Comparison of ENCODE assay signal across 27 cellular contexts in the genomic region with DNA sequence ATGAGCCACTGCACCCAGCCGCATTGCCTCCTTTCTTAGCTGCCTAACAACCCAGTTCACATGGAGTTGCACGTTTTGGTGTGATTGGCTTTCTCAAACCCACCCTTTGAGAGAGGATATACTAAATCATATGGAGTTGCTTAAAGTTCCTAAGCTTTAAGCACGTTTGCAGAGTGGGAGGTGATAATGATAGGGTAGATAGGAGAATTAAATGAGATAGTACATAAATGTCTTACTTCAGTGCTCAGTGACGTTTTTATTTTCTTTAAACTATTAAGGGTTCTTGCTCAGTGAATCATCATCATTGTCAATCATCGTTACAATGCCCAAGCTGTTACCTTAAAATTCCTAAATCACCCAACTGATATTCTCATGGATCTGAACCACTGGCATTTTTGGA. TPM values are rescaled to one million over a fixed set of nuclear protein-coding genes. Genes with fewer than 3 reads are reported as not detected.
DNase-seq lines count a peak whose midpoint lies in the region; ATAC-seq and FAIRE-seq lines count a peak whose summit lies in the region.
"Had no signal": no experiment of that assay in that cellular context is flagged by ENCODE, and none has a peak within 500 bp of the region (broad histone marks: within the 10 kb centered on the region; RNA-seq: fewer than 3 reads in every experiment).

No MANE protein-coding gene starts in this region.

- no peak for FAIRE-seq in small intestine (lab: Jason Lieb, UNC)
- FAIRE-seq: colon, frontal cortex, GM12891 had no signal

- H3K27me3 ChIP-seq in small intestine (ENCODE audit: control insufficient read depth in 2 of 2, insufficient read depth in 2 of 2, low read length in 2 of 2): no peaks in the 10 kb centered on the region
- H3K27me3 ChIP-seq: BLaER1, esophagus squamous epithelium, testis, uterus had no signal

- peaks cover 78% of the 10 kb centered on the region for H3K4me1 Mint-ChIP-seq in activated naive CD4-positive, alpha-beta T cell treated with anti-CD3 and anti-CD28 coated beads for 36 hours (ENCODE audit: low read depth)
- peaks cover 14% of the 10 kb centered on the region for H3K4me1 Mint-ChIP-seq in T-helper 17 cell
- peaks cover 9 to 12% of the 10 kb centered on the region in 2 donors for H3K4me1 Mint-ChIP-seq in effector memory CD8-positive, alpha-beta T cell (ENCODE audit: low read depth in 2 of 2)
- peaks cover 34 to 80% of the 10 kb centered on the region in 2 donors for H3K4me1 Mint-ChIP-seq in stimulated activated naive B cell treated with anti-CD40 and anti-IgM and Interleukin-4, amounts not matched to agents 10 μg/mL and 1 μg/mL and 100 μg/mL, for 72 hours

- 79 to 81% (median 79%) methylated on average over 5 of the region's 5 CpGs for WGBS in small intestine, 3 donors

- intact Hi-C loops in activated naive CD4-positive, alpha-beta T cell treated with anti-CD3 and anti-CD28 coated beads for 36 hours (cut with micrococcal nuclease): no loop called here

- ATAC-seq in T-helper 17 cell: no peak
- ATAC-seq in effector memory CD8-positive, alpha-beta T cell (replicated peaks): no peak
- ATAC-seq in stimulated activated naive B cell treated with anti-CD40 and anti-IgM and Interleukin-4, amounts not matched to agents 10 μg/mL and 1 μg/mL and 100 μg/mL, for 72 hours (replicated peaks): no peak
- ATAC-seq in HG03565 (IDR thresholded peaks at IDR 0.05; ENCODE audit: unreplicated experiment): no peak
- ATAC-seq: left lobe of liver, SK-N-SH treated with all-trans-retinoic acid at 6 μM for 48 hours had no signal

- H3K9me3 ChIP-seq in T-helper 17 cell (ENCODE audit: control insufficient read depth, low read length, poor library complexity, severe bottlenecking) (no peaks in the 10 kb centered on the region), small intestine (ENCODE audit: control insufficient read depth, low read depth) (no peaks in the 10 kb centered on the region)
- H3K9me3 ChIP-seq: BLaER1, esophagus squamous epithelium, HAP-1, testis, uterus had no signal

- H3K36me3 ChIP-seq in small intestine (ENCODE audit: control insufficient read depth in 2 of 2, insufficient read depth in 2 of 2, low read length in 2 of 2): peaks cover 8 to 18% of the 10 kb centered on the region in 2 donors
- H3K36me3 ChIP-seq: uterus had no signal

- no peak overlapping the region for H3K4me3 ChIP-seq in small intestine (ENCODE audit: low read depth in 1 of 2, low read length in 2 of 2)
- H3K4me3 ChIP-seq: BLaER1, esophagus squamous epithelium, HAP-1, testis, uterus had no signal

- CTCF ChIA-PET in activated naive CD4-positive, alpha-beta T cell treated with anti-CD3 and anti-CD28 coated beads for 36 hours (lab: Charles Lee): interaction anchor here (1.1 to 1.7 kb wide), 3 partner anchors 10 to 154 kb away, joined by 3 to 5 read pairs (median 3); a partner anchor contains a TSS

- peaks cover 24% of the 10 kb centered on the region for H3K36me3 Mint-ChIP-seq in activated naive CD4-positive, alpha-beta T cell treated with anti-CD3 and anti-CD28 coated beads for 36 hours (ENCODE audit: low read depth)
- peaks cover 6% of the 10 kb centered on the region for H3K36me3 Mint-ChIP-seq in T-helper 17 cell (ENCODE audit: low read depth)
- peaks cover 61% of the 10 kb centered on the region for H3K36me3 Mint-ChIP-seq in effector memory CD8-positive, alpha-beta T cell (ENCODE audit: insufficient read depth)
- peaks cover 36 to 61% of the 10 kb centered on the region in 2 donors for H3K36me3 Mint-ChIP-seq in stimulated activated naive B cell treated with anti-CD40 and anti-IgM and Interleukin-4, amounts not matched to agents 10 μg/mL and 1 μg/mL and 100 μg/mL, for 72 hours

- peaks cover 3 to 8% of the 10 kb centered on the region in 2 donors for H3K4me1 ChIP-seq in small intestine (ENCODE audit: control insufficient read depth in 2 of 2, insufficient read depth in 1 of 2, low read depth in 1 of 2, low read length in 1 of 2)

- peak overlapping the region; percentile 68 for H3K27ac Mint-ChIP-seq in activated naive CD4-positive, alpha-beta T cell treated with anti-CD3 and anti-CD28 coated beads for 36 hours
- peak overlapping the region; percentile 14 for H3K27ac Mint-ChIP-seq in T-helper 17 cell
- peak overlapping the region; percentile 50 to 72 for H3K27ac Mint-ChIP-seq in effector memory CD8-positive, alpha-beta T cell
- peak overlapping the region; percentile 90 for H3K27ac Mint-ChIP-seq in stimulated activated naive B cell treated with anti-CD40 and anti-IgM and Interleukin-4, amounts not matched to agents 10 μg/mL and 1 μg/mL and 100 μg/mL, for 72 hours

- DNase-seq in activated naive CD4-positive, alpha-beta T cell treated with anti-CD3 and anti-CD28 coated beads for 36 hours: no peak
- DNase-seq in activated naive CD4-positive, alpha-beta T cell treated with Interleukin-2 at 50 U/mL for 16 hours: no peak
- DNase-seq in T-helper 17 cell: no peak
- no peak for DNase-seq in effector memory CD8-positive, alpha-beta T cell
- DNase-seq in stimulated activated naive B cell treated with anti-CD40 and anti-IgM and Interleukin-4, amounts not matched to agents 10 μg/mL and 1 μg/mL and 100 μg/mL, for 72 hours: no peak
- no peak for DNase-seq in small intestine
- DNase-seq in CD1c-positive myeloid dendritic cell (ENCODE audit: extremely low spot score): no peak
- DNase-seq: ACHN; effector memory CD4-positive, alpha-beta T cell; esophagus squamous epithelium; mesendoderm; NCI-H1048; NCI-H187; NCI-H2227 treated with DMSO at 0.1 percent for 48 hours; NCI-H774; occipital lobe; uterus had no signal

- H3K27me3 Mint-ChIP-seq in activated naive CD4-positive, alpha-beta T cell treated with anti-CD3 and anti-CD28 coated beads for 36 hours (ENCODE audit: low read depth): no peaks in the 10 kb centered on the region
- H3K27me3 Mint-ChIP-seq in T-helper 17 cell: no peaks in the 10 kb centered on the region
- no peaks in the 10 kb centered on the region for H3K27me3 Mint-ChIP-seq in effector memory CD8-positive, alpha-beta T cell
- H3K27me3 Mint-ChIP-seq in stimulated activated naive B cell treated with anti-CD40 and anti-IgM and Interleukin-4, amounts not matched to agents 10 μg/mL and 1 μg/mL and 100 μg/mL, for 72 hours: peaks cover 0 to 3% of the 10 kb centered on the region in 2 donors

- no peaks in the 10 kb centered on the region for H3K9me3 Mint-ChIP-seq in activated naive CD4-positive, alpha-beta T cell treated with anti-CD3 and anti-CD28 coated beads for 36 hours
- H3K9me3 Mint-ChIP-seq in effector memory CD8-positive, alpha-beta T cell: no peaks in the 10 kb centered on the region
- H3K9me3 Mint-ChIP-seq in stimulated activated naive B cell treated with anti-CD40 and anti-IgM and Interleukin-4, amounts not matched to agents 10 μg/mL and 1 μg/mL and 100 μg/mL, for 72 hours: no peaks in the 10 kb centered on the region

- H3K27ac ChIP-seq in small intestine (ENCODE audit: low read depth in 1 of 2, low read length in 1 of 2): no peak overlapping the region
- H3K27ac ChIP-seq: BLaER1, esophagus squamous epithelium, testis, uterus, VCaP had no signal

- H3K4me3 Mint-ChIP-seq in activated naive CD4-positive, alpha-beta T cell treated with anti-CD3 and anti-CD28 coated beads for 36 hours: no peak overlapping the region
- H3K4me3 Mint-ChIP-seq in T-helper 17 cell: no peak overlapping the region
- peak overlapping the region in 1 of 2 donors; percentile 32 for H3K4me3 Mint-ChIP-seq in effector memory CD8-positive, alpha-beta T cell
- no peak overlapping the region for H3K4me3 Mint-ChIP-seq in stimulated activated naive B cell treated with anti-CD40 and anti-IgM and Interleukin-4, amounts not matched to agents 10 μg/mL and 1 μg/mL and 100 μg/mL, for 72 hours

RNA-seq across cellular contexts. Expression of a gene that starts 2.9 kb away (rescaled TPM):
- total RNA-seq in activated naive CD4-positive, alpha-beta T cell treated with anti-CD3 and anti-CD28 coated beads for 36 hours: 1 to 10 TPM; 2.3 to 2.7 TPM
- 1 to 10 TPM; 1.4 to 1.9 TPM for total RNA-seq in T-helper 17 cell
- 10 to 100 TPM in 2 of 3 donors, 1 to 10 TPM in 1; 4.0 to 26.2 (median 24.4) TPM for polyA plus RNA-seq in small intestine

RNA-seq across cellular contexts. Expression of a gene that starts 20.2 kb away (rescaled TPM):
- 1 to 10 TPM; 1.9 to 2.1 TPM for total RNA-seq in activated naive CD4-positive, alpha-beta T cell treated with anti-CD3 and anti-CD28 coated beads for 36 hours
- 10 to 100 TPM in 1 of 2 donors, 1 to 10 TPM in 1; 6.2 to 10.8 TPM for total RNA-seq in T-helper 17 cell
- polyA plus RNA-seq in small intestine: 10 to 100 TPM in 2 of 3 donors, 1 to 10 TPM in 1; 2.5 to 18.9 (median 17.9) TPM

Comparison
In these comparisons a context has a peak if more than half of its experiments do, and no peak if none do; other contexts are left out.
1. H3K27ac Mint-ChIP-seq: peak in every context shown above with its lines; median percentile 90 in stimulated activated naive B cell treated with anti-CD40 and anti-IgM and Interleukin-4, amounts not matched to agents 10 μg/mL and 1 μg/mL and 100 μg/mL, for 72 hours; 68 in activated naive CD4-positive, alpha-beta T cell treated with anti-CD3 and anti-CD28 coated beads for 36 hours; 61 in effector memory CD8-positive, alpha-beta T cell; 14 in T-helper 17 cell.